ENCODE assay signal across 27 cellular contexts in genomic region chr5:161009194-161009593, GRCh38.
"Had no signal": no experiment of that assay in that cellular context is flagged by ENCODE, and none has a peak within 500 bp of the region (broad histone marks: within the 10 kb centered on the region; RNA-seq: fewer than 3 reads in every experiment).

No MANE protein-coding gene starts in this region.

- H3K4me1 Mint-ChIP-seq: activated CD4-positive, alpha-beta T cell treated with anti-CD3 and anti-CD28 coated beads, Interleukin-2, amount 10 ng/mL, durations not matched to agents 24 days and 14 days; activated naive CD8-positive, alpha-beta T cell treated with anti-CD3 and anti-CD28 coated beads for 36 hours; activated T-helper 17 cell treated with anti-CD3 and anti-CD28 coated beads, Interleukin-2, amount 50 U/mL, for 72 hours had no signal

- H3K27ac Mint-ChIP-seq: activated CD4-positive, alpha-beta T cell treated with anti-CD3 and anti-CD28 coated beads, Interleukin-2, amount 10 ng/mL, durations not matched to agents 24 days and 14 days; activated CD8-positive, alpha-beta T cell treated with anti-CD3 and anti-CD28 coated beads for 36 hours; activated naive CD8-positive, alpha-beta T cell treated with anti-CD3 and anti-CD28 coated beads for 36 hours; activated T-cell treated with anti-CD3 and anti-CD28 coated beads, Interleukin-2, amount 50 U/mL, for 72 hours; activated T-helper 17 cell treated with anti-CD3 and anti-CD28 coated beads, Interleukin-2, amount 50 U/mL, for 72 hours; T-helper 2 cell treated with Interferon-gamma antibody and Interleukin-4, amounts not matched to agents 5 μg/mL and 100 μg/mL, for 36 hours had no signal

- H3K9me3 Mint-ChIP-seq: activated CD4-positive, alpha-beta T cell treated with anti-CD3 and anti-CD28 coated beads, Interleukin-2, amount 10 ng/mL, durations not matched to agents 24 days and 14 days; T-helper 2 cell treated with Interferon-gamma antibody and Interleukin-4, amounts not matched to agents 5 μg/mL and 100 μg/mL, for 36 hours had no signal

- H3K27me3 ChIP-seq: brain microvascular endothelial cell, SJCRH30 had no signal

- H3K36me3 Mint-ChIP-seq: activated naive CD8-positive, alpha-beta T cell treated with anti-CD3 and anti-CD28 coated beads for 36 hours had no signal

- H3K36me3 ChIP-seq: brain microvascular endothelial cell, SJCRH30 had no signal

- H3K27ac ChIP-seq: brain microvascular endothelial cell, SJCRH30, SK-N-MC had no signal

- ATAC-seq: activated CD8-positive, alpha-beta T cell treated with anti-CD3 and anti-CD28 coated beads for 36 hours; activated T-cell treated with anti-CD3 and anti-CD28 coated beads, Interleukin-2, amount 50 U/mL, for 72 hours; activated T-helper 17 cell treated with anti-CD3 and anti-CD28 coated beads, Interleukin-2, amount 50 U/mL, for 72 hours; Panc1 had no signal

- DNase-seq: activated CD4-positive, alpha-beta T cell treated with anti-CD3 and anti-CD28 coated beads, Interleukin-2, amount 10 ng/mL, durations not matched to agents 24 days and 14 days; activated CD4-positive, alpha-beta T cell treated with anti-CD3 and anti-CD28 coated beads, Interleukin-2, amount 50 U/mL, for 4 hours; activated CD8-positive, alpha-beta T cell treated with anti-CD3 and anti-CD28 coated beads for 36 hours; activated effector memory CD4-positive, alpha-beta T cell treated with anti-CD3 and anti-CD28 coated beads, Interleukin-2, amount 50 U/mL, for 16 hours; activated naive CD4-positive, alpha-beta T cell; activated naive CD4-positive, alpha-beta T cell treated with anti-CD3 and anti-CD28 coated beads, Interleukin-2, amount 50 U/mL, for 16 hours; activated naive CD8-positive, alpha-beta T cell treated with anti-CD3 and anti-CD28 coated beads for 36 hours; activated T-cell treated with anti-CD3 and anti-CD28 coated beads, Interleukin-2, amount 50 U/mL, for 1 hour; activated T-cell treated with anti-CD3 and anti-CD28 coated beads, Interleukin-2, amount 50 U/mL, for 72 hours; amniotic stem cell; aorta; brain microvascular endothelial cell; Karpas-422; NCI-H1105; NCI-H1417 treated with DMSO at 0.1 percent for 48 hours; NCI-H187 treated with DMSO at 0.1 percent for 48 hours; NCI-H2081; NCI-H2171 treated with DMSO at 0.1 percent for 48 hours; NCI-H2227 treated with DMSO at 0.1 percent for 48 hours; NCI-H446; NCI-H510A treated with DMSO at 0.1 percent for 48 hours; SHP77; SJCRH30 had no signal

- H3K9me3 ChIP-seq: SJCRH30 had no signal

- H3K4me3 Mint-ChIP-seq: activated CD4-positive, alpha-beta T cell treated with anti-CD3 and anti-CD28 coated beads, Interleukin-2, amount 10 ng/mL, durations not matched to agents 24 days and 14 days; activated CD8-positive, alpha-beta T cell treated with anti-CD3 and anti-CD28 coated beads for 36 hours; activated naive CD8-positive, alpha-beta T cell treated with anti-CD3 and anti-CD28 coated beads for 36 hours; activated T-cell treated with anti-CD3 and anti-CD28 coated beads, Interleukin-2, amount 50 U/mL, for 72 hours; activated T-helper 17 cell treated with anti-CD3 and anti-CD28 coated beads, Interleukin-2, amount 50 U/mL, for 72 hours; T-helper 2 cell treated with Interferon-gamma antibody and Interleukin-4, amounts not matched to agents 5 μg/mL and 100 μg/mL, for 36 hours had no signal

- H3K4me1 ChIP-seq: SJCRH30 had no signal

- H3K27me3 Mint-ChIP-seq: activated CD4-positive, alpha-beta T cell treated with anti-CD3 and anti-CD28 coated beads, Interleukin-2, amount 10 ng/mL, durations not matched to agents 24 days and 14 days; activated CD8-positive, alpha-beta T cell treated with anti-CD3 and anti-CD28 coated beads for 36 hours had no signal

- H3K4me3 ChIP-seq: SJCRH30, SK-N-MC had no signal
